Comparison of ENCODE assay signal across 8 cellular contexts in the genomic region with DNA sequence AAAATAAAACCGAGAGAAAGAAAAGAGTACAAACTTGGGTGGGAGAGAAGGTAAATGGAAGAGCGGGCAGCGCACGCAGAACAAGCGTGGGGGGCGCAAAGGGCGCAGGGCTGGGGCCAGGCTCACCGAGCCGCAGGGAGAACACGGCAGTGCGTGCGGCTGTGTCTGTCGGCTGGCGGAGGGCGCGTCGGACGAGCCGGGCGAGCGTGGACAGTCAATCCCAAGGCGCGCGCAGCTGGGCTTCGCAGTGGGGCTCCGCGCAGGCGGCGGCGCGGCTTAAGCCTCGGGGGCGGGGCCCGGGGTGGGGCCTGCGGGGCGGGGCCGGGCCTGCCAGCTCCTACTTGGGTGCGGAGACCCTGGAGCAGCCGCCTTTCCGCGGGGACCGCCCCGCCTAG. TPM values are rescaled to one million over a fixed set of nuclear protein-coding genes. Genes with fewer than 3 reads are reported as not detected.
A peak's percentile ranks its signal among the peaks of the same experiment; 100 is the strongest.
DNase-seq lines count a peak whose midpoint lies in the region; ATAC-seq and TF ChIP-seq lines count a peak whose summit lies in the region.

A gene with protein sequence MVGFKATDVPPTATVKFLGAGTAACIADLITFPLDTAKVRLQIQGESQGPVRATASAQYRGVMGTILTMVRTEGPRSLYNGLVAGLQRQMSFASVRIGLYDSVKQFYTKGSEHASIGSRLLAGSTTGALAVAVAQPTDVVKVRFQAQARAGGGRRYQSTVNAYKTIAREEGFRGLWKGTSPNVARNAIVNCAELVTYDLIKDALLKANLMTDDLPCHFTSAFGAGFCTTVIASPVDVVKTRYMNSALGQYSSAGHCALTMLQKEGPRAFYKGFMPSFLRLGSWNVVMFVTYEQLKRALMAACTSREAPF (minus strand): TSS at position 249 of the 395 bp plus-strand sequence. CDS start 4,465 bp downstream, outside the sequence.

- BruUV-seq in IMR-90 (replicated peaks; lab: Mats Ljungman, UMichigan), result no TSS peak

- H3K9me3 Mint-ChIP-seq in naive thymus-derived CD4-positive, alpha-beta T cell, result peaks cover 0 to 2% (median 0%) of the 10 kb centered on the region in 11 donors
- H3K9me3 Mint-ChIP-seq in stimulated activated memory B cell treated with anti-CD40 and anti-IgM and Interleukin-4, amounts not matched to agents 10 μg/mL and 1 μg/mL and 100 μg/mL, for 72 hours, result no peaks in the 10 kb centered on the region

- 0 out of 2 replicates have a peak within 1 kb of the TSS, but pooled peaks have one; percentile 0 for H3K18ac ChIP-seq in IMR-90 (ENCODE audit: low read depth, low read length)

- H3K79me1 ChIP-seq in IMR-90 (ENCODE audit: low read depth in 1 of 2, low read length in 2 of 2), result 0 out of 4 replicates have a peak, but pooled peaks cover 0 to 10% of the 10 kb centered on the region in 2 experiments

- peak within 1 kb of the TSS; percentile 1; the same call in 1 of the 2 replicates for H4K5ac ChIP-seq in IMR-90 (ENCODE audit: low read depth, low read length)

- H4K20me1 ChIP-seq in IMR-90 (ENCODE audit: insufficient read depth, low read length), result peaks cover 3% of the 10 kb centered on the region; the same call in 1 of the 2 replicates

- TF ChIP-seq POLR2A in IMR-90 (IDR thresholded peaks at IDR 0.05; ENCODE audit: low read depth, low read length), result no peak
- no peak for TF ChIP-seq POLR2A in Peyer's patch (IDR thresholded peaks at IDR 0.05)

- H3K27ac Mint-ChIP-seq in naive thymus-derived CD4-positive, alpha-beta T cell, result peak within 1 kb of the TSS; percentile 98 to 100 (median 99)
- peak within 1 kb of the TSS; percentile 93 for H3K27ac Mint-ChIP-seq in stimulated activated memory B cell treated with anti-CD40 and anti-IgM and Interleukin-4, amounts not matched to agents 10 μg/mL and 1 μg/mL and 100 μg/mL, for 72 hours

- intact Hi-C loops in IMR-90 (cut with micrococcal nuclease), result loop anchor here (10.0 kb wide), 1 partner anchor 332 kb away; a partner anchor contains a TSS
- intact Hi-C loops in naive thymus-derived CD4-positive, alpha-beta T cell (cut with micrococcal nuclease), result loop anchor here (1.0 to 10.0 kb wide), 7 partner anchors 8 to 610 kb away; a partner anchor contains a TSS

- POLR2A ChIA-PET in IMR-90 (lab: Charles Lee; ENCODE audit: unreplicated experiment), result no interaction called here
- POLR2A ChIA-PET in naive thymus-derived CD4-positive, alpha-beta T cell (lab: Charles Lee), result interaction anchor here (0.6 to 31.1 kb wide), 11 partner anchors 7 to 202 kb away, joined by 3 to 1403 read pairs (median 3); a partner anchor contains a TSS

- H3K27me3 ChIP-seq in IMR-90 (ENCODE audit: control insufficient read depth, insufficient read depth, low read length) (no peaks in the 10 kb centered on the region), Peyer's patch (no peaks in the 10 kb centered on the region)
- H3K27me3 ChIP-seq in naive thymus-derived CD4-positive, alpha-beta T cell (ENCODE audit: control insufficient read depth in 2 of 2, insufficient read depth in 2 of 2, low read length in 2 of 2), result no peaks in the 10 kb centered on the region

- peaks cover 9% of the 10 kb centered on the region; the same call in 1 of the 2 replicates for H3K9me1 ChIP-seq in IMR-90 (ENCODE audit: insufficient read depth, low read length)

- DNase-seq in D341Med (ENCODE audit: low spot score) (peak; percentile 97), IMR-90 (peak; percentile 73), Peyer's patch (peak; percentile 91 to 96 (median 93)), fibroblast of gingiva (ENCODE audit: low read depth) (peak; percentile 51)
- peak; percentile 90 to 93 for DNase-seq in activated T-cell treated with anti-CD3 and anti-CD28 coated beads, Interleukin-2, amount 50 U/mL, for 48 hours
- DNase-seq in naive thymus-derived CD4-positive, alpha-beta T cell, result peak in 7 of 9 donors; percentile 74 to 89 (median 80)

- H3K27me3 Mint-ChIP-seq in naive thymus-derived CD4-positive, alpha-beta T cell, result no peaks in the 10 kb centered on the region
- H3K27me3 Mint-ChIP-seq in stimulated activated memory B cell treated with anti-CD40 and anti-IgM and Interleukin-4, amounts not matched to agents 10 μg/mL and 1 μg/mL and 100 μg/mL, for 72 hours, result no peaks in the 10 kb centered on the region

- H3K4ac ChIP-seq in IMR-90 (ENCODE audit: low read depth, low read length), result peak within 1 kb of the TSS; percentile 59

- peak within 1 kb of the TSS; percentile 16; the same call in 1 of the 2 replicates for H2AK5ac ChIP-seq in IMR-90 (ENCODE audit: low read depth, low read length)

- H3K36me3 ChIP-seq in IMR-90 (ENCODE audit: control insufficient read depth, insufficient read depth, low read length) (no peaks in the 10 kb centered on the region), Peyer's patch (peaks cover 0 to 11% (median 0%) of the 10 kb centered on the region in 3 donors)
- H3K36me3 ChIP-seq in naive thymus-derived CD4-positive, alpha-beta T cell (ENCODE audit: control insufficient read depth in 2 of 3, insufficient read depth in 3 of 3, low read length in 3 of 3), result peaks cover 15 to 40% (median 19%) of the 10 kb centered on the region in 3 experiments

- H3K9ac ChIP-seq in IMR-90 (ENCODE audit: low read depth, low read length), result peak within 1 kb of the TSS; percentile 31; the same call in 1 of the 2 replicates

- H3K27ac ChIP-seq in IMR-90 (ENCODE audit: insufficient read depth, low read length) (peak within 1 kb of the TSS; percentile 29), Peyer's patch (peak within 1 kb of the TSS; percentile 90 to 95 (median 90))
- peak within 1 kb of the TSS; percentile 96 for H3K27ac ChIP-seq in naive thymus-derived CD4-positive, alpha-beta T cell (ENCODE audit: low read depth, low read length)

- H2BK5ac ChIP-seq in IMR-90 (ENCODE audit: low read depth, low read length, poor library complexity, severe bottlenecking), result peak within 1 kb of the TSS; percentile 49

- peak within 1 kb of the TSS; percentile 25; the same call in 1 of the 2 replicates for H3K56ac ChIP-seq in IMR-90 (ENCODE audit: extremely low read depth, insufficient read depth, low read length)

- H4K91ac ChIP-seq in IMR-90 (ENCODE audit: insufficient read depth, low read depth, low read length), result peak within 1 kb of the TSS; percentile 91

- 0% methylated on average over 12 of the region's 43 CpGs; no CpG with 5 or more reads in 1 of the 2 experiments for WGBS in IMR-90 (ENCODE audit: extremely low coverage in 2 of 2, insufficient read length in 1 of 2), 2 experiments

- no peak for TF ChIP-seq RAD21 in IMR-90 (IDR thresholded peaks at IDR 0.05; ENCODE audit: low read length)

- H2BK15ac ChIP-seq in IMR-90 (ENCODE audit: low read depth, low read length), result peak within 1 kb of the TSS; percentile 63; the same call in 1 of the 3 replicates

- H2BK120ac ChIP-seq in IMR-90 (ENCODE audit: low read depth, low read length), result peak within 1 kb of the TSS; percentile 27; the same call in 1 of the 2 replicates

- H3K4me1 ChIP-seq in IMR-90 (ENCODE audit: control insufficient read depth, insufficient read depth, low read length) (no peaks in the 10 kb centered on the region; the same call in 1 of the 2 replicates), Peyer's patch (peaks cover 0 to 25% (median 15%) of the 10 kb centered on the region in 4 donors)
- peaks cover 32 to 37% of the 10 kb centered on the region in 2 donors for H3K4me1 ChIP-seq in naive thymus-derived CD4-positive, alpha-beta T cell (ENCODE audit: control insufficient read depth in 2 of 2, insufficient read depth in 2 of 2, low read length in 2 of 2)

- peak within 1 kb of the TSS; percentile 44; the same call in 1 of the 2 replicates for H3K23ac ChIP-seq in IMR-90 (ENCODE audit: low read depth, low read length)

- peak within 1 kb of the TSS; percentile 54 for H3K14ac ChIP-seq in IMR-90 (replicated peaks; ENCODE audit: low read depth, low read length)

- CTCF ChIA-PET in IMR-90 (lab: Yijun Ruan, JAX), result interaction anchor here (0.9 kb wide), 1 partner anchor 12 kb away, joined by 3 read pairs; no protein-coding TSS in a partner anchor
- CTCF ChIA-PET in naive thymus-derived CD4-positive, alpha-beta T cell (lab: Charles Lee), result interaction anchor here (1.2 to 4.2 kb wide), 4 partner anchors 9 to 23 kb away, joined by 3 to 24 read pairs (median 20); no protein-coding TSS in a partner anchor

- H3K9me3 ChIP-seq in IMR-90 (ENCODE audit: control insufficient read depth, insufficient read depth, low read length) (no peaks in the 10 kb centered on the region), Peyer's patch (no peaks in the 10 kb centered on the region)
- no peaks in the 10 kb centered on the region for H3K9me3 ChIP-seq in naive thymus-derived CD4-positive, alpha-beta T cell (ENCODE audit: control insufficient read depth in 2 of 3, low read length in 3 of 3)

- peak within 1 kb of the TSS; percentile 93 to 100 (median 99) for H3K4me3 Mint-ChIP-seq in naive thymus-derived CD4-positive, alpha-beta T cell
- peak within 1 kb of the TSS; percentile 100 for H3K4me3 Mint-ChIP-seq in stimulated activated memory B cell treated with anti-CD40 and anti-IgM and Interleukin-4, amounts not matched to agents 10 μg/mL and 1 μg/mL and 100 μg/mL, for 72 hours

- H2BK20ac ChIP-seq in IMR-90 (ENCODE audit: low read depth, low read length), result no peak within 1 kb of the TSS

- peak within 1 kb of the TSS; percentile 82 for H3K4me2 ChIP-seq in IMR-90 (ENCODE audit: low read depth, low read length)

- peaks cover 15 to 48% (median 36%) of the 10 kb centered on the region in 5 donors for H3K36me3 Mint-ChIP-seq in naive thymus-derived CD4-positive, alpha-beta T cell
- H3K36me3 Mint-ChIP-seq in stimulated activated memory B cell treated with anti-CD40 and anti-IgM and Interleukin-4, amounts not matched to agents 10 μg/mL and 1 μg/mL and 100 μg/mL, for 72 hours, result peaks cover 36% of the 10 kb centered on the region

- H4K8ac ChIP-seq in IMR-90 (ENCODE audit: low read depth in 2 of 2, low read length in 2 of 2), result peak within 1 kb of the TSS; percentile 38 to 89

- peak within 1 kb of the TSS; percentile 94 for H2AK9ac ChIP-seq in IMR-90 (replicated peaks; ENCODE audit: low read depth, low read length, poor library complexity)

- peak within 1 kb of the TSS; percentile 99 for H2AFZ ChIP-seq in IMR-90 (replicated peaks; ENCODE audit: low read length, poor library complexity)

- in situ Hi-C loops in IMR-90 (cut with MboI; ENCODE audit: low sequenced_read_pairs), result no loop called here

- dilution Hi-C loops in IMR-90 (cut with HindIII; ENCODE audit: low sequenced_read_pairs, unreplicated experiment), result no loop called here

- no peak for TF ChIP-seq CTCF in IMR-90 (conservative IDR thresholded peaks at IDR 0.05; ENCODE audit: low read depth, low read length)
- no peak for TF ChIP-seq CTCF in Peyer's patch (IDR thresholded peaks at IDR 0.05)

- ATAC-seq in GM21515 (IDR thresholded peaks at IDR 0.05; ENCODE audit: unreplicated experiment) (peak; percentile 39), IMR-90 (ENCODE audit: low read depth) (peak; percentile 94)
- ATAC-seq in naive thymus-derived CD4-positive, alpha-beta T cell, result peak; percentile 76
- ATAC-seq in stimulated activated memory B cell treated with anti-CD40 and anti-IgM and Interleukin-4, amounts not matched to agents 10 μg/mL and 1 μg/mL and 100 μg/mL, for 72 hours, result peak; percentile 83

- H3K4me1 Mint-ChIP-seq in naive thymus-derived CD4-positive, alpha-beta T cell, result peaks cover 35 to 59% (median 50%) of the 10 kb centered on the region in 7 donors
- H3K4me1 Mint-ChIP-seq in stimulated activated memory B cell treated with anti-CD40 and anti-IgM and Interleukin-4, amounts not matched to agents 10 μg/mL and 1 μg/mL and 100 μg/mL, for 72 hours, result peaks cover 39% of the 10 kb centered on the region

- H3K4me3 ChIP-seq in IMR-90 (ENCODE audit: insufficient read depth, low read depth, low read length) (peak within 1 kb of the TSS; percentile 58), Peyer's patch (peak within 1 kb of the TSS; percentile 57 to 76 (median 63))
- H3K4me3 ChIP-seq in naive thymus-derived CD4-positive, alpha-beta T cell (ENCODE audit: low read length), result peak within 1 kb of the TSS; percentile 93

RNA-seq across cellular contexts. Expression of the gene that starts here (rescaled TPM):
- total RNA-seq in IMR-90 (2012; rRNA removed) (2.0 and 2.2 TPM in 2 replicates), Peyer's patch (100 to 1,000 TPM in 1 of 4 donors, 10 to 100 TPM in 3; 10.7 to 180 (median 27.4) TPM)
- polyA plus RNA-seq in IMR-90 (2012; rRNA removed), result 11.9 and 12.0 TPM in 2 replicates
- polyA plus RNA-seq in IMR-90 (2012; cell fraction: cytosol; rRNA removed), result 11.1 and 16.7 TPM in 2 replicates
- polyA plus RNA-seq in IMR-90 (2012; cell fraction: nucleus; rRNA removed; ENCODE audit: low replicate concordance), result 5.0 and 5.4 TPM in 2 replicates
- 100 to 1,000 TPM; 365 to 949 (median 395) TPM for total RNA-seq in naive thymus-derived CD4-positive, alpha-beta T cell
- 1,000 to 10,000 TPM; 1,221 to 1,411 TPM for polyA plus RNA-seq in naive thymus-derived CD4-positive, alpha-beta T cell

Comparison
In these comparisons a context has a peak if more than half of its experiments do, and no peak if none do; other contexts are left out.
1. Peak in every context shown above with its lines: DNase-seq, ATAC-seq, H3K4me3 ChIP-seq and H3K27ac ChIP-seq.
2. RNA of the gene that starts here (polyA plus RNA-seq): 1,221 to 1,411 TPM in naive thymus-derived CD4-positive, alpha-beta T cell; 5.0 to 16.7 TPM in IMR-90; every median in the first group is over 10 times any median in the second.
3. ATAC-seq: peak in every context shown above with its lines; median percentile 94 in IMR-90; 83 in stimulated activated memory B cell treated with anti-CD40 and anti-IgM and Interleukin-4, amounts not matched to agents 10 μg/mL and 1 μg/mL and 100 μg/mL, for 72 hours; 76 in naive thymus-derived CD4-positive, alpha-beta T cell; 39 in GM21515.
4. H3K27ac ChIP-seq: peak in every context shown above with its lines; median percentile 96 in naive thymus-derived CD4-positive, alpha-beta T cell; 90 in Peyer's patch; 29 in IMR-90.